8 cellular contexts compared by ENCODE assay signal in genomic region chr9:107638922-107639321, GRCh38.
DNase-seq lines count a peak whose midpoint lies in the region; ATAC-seq and TF ChIP-seq lines count a peak whose summit lies in the region.

No MANE protein-coding gene starts in this region.

- H3K9me3 ChIP-seq in mucosa of stomach (ENCODE audit: control insufficient read depth, low read length) = no peaks in the 10 kb centered on the region

- H3K4me3 ChIP-seq in AG09309 (ENCODE audit: control insufficient read depth, low read depth, low read length) (peak overlapping the region; percentile 54), mucosa of stomach (ENCODE audit: low read length) (peak overlapping the region; percentile 23)

- peaks cover 25% of the 10 kb centered on the region for H3K4me1 ChIP-seq in mucosa of stomach (ENCODE audit: control insufficient read depth, insufficient read depth, low read length)

- DNase-seq in AG09309 (ENCODE audit: low read depth) (peak; percentile 52), NCI-H1417 (lab: John Stamatoyannopoulos, UW) (peak; percentile 32 to 91 (median 72)), dedifferentiated amniotic fluid mesenchymal stem cell (ENCODE audit: extremely low spot score) (peak; percentile 83), GM10266 (ENCODE audit: extremely low spot score) (no peak)
- no peak for DNase-seq in stimulated activated naive CD4-positive, alpha-beta T cell (lab: John Stamatoyannopoulos, UW)
- no peak for DNase-seq in central memory CD4-positive, alpha-beta T cell

- TF ChIP-seq CTCF in AG09309 (IDR thresholded peaks at IDR 0.05; ENCODE audit: control insufficient read depth, insufficient read depth, low read depth, low read length, missing control alignments) = no peak
- no peak for TF ChIP-seq CTCF in GM10266 (IDR thresholded peaks at IDR 0.05; ENCODE audit: control insufficient read depth, insufficient read depth, low read depth, missing control alignments)

- no peaks in the 10 kb centered on the region for H3K27me3 ChIP-seq in mucosa of stomach (ENCODE audit: control insufficient read depth, insufficient read depth, low read length)

- H3K36me3 ChIP-seq in mucosa of stomach (ENCODE audit: control insufficient read depth, insufficient read depth, low read length) = no peaks in the 10 kb centered on the region

- no peak for ATAC-seq in HG02610 (IDR thresholded peaks at IDR 0.05; ENCODE audit: unreplicated experiment)

- H3K9ac ChIP-seq in mucosa of stomach (ENCODE audit: low read length) = peak overlapping the region; percentile 71

Comparison
In these comparisons a context has a peak if more than half of its experiments do, and no peak if none do; other contexts are left out.
1. DNase-seq: peak in AG09309 (single experiment), NCI-H1417 (3 of 3) and dedifferentiated amniotic fluid mesenchymal stem cell (single experiment); none in stimulated activated naive CD4-positive, alpha-beta T cell (0 of 6), GM10266 (single experiment) and central memory CD4-positive, alpha-beta T cell (single experiment).